ENCODE assay signal across 8 cellular contexts in the genomic region with DNA sequence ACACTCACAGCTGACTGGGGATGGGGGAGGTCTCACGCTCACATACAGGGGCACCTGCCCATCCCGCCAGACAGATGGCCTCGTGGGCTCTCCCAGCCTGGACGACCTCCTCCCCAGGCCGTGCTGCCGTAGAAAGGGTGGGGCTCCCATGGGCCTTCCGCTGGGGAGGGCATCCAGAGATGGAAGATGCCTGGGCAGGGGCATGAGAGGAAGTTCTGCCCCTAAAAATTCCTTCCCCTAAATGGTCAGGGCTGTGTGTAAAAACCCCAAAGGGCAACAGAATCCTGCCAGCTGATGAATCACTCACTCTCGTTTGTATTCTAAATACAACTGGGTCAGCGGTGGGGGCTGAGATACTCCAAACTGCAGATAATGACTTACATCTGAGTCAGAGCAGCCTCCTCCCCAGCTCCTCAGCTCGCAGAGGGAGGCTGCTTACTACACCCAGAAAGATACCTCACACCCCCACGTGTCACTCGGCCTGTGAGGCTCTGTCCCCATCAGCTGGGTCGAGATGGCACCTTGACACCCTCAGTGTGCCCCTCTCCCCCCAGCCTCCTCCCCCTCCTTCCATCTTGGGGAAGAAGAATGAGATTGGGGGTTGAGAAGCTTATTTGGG. TPM values are rescaled to one million over a fixed set of nuclear protein-coding genes. Genes with fewer than 3 reads are reported as not detected.
A peak's percentile ranks its signal among the peaks of the same experiment; 100 is the strongest.
DNase-seq lines count a peak whose midpoint lies in the region; ATAC-seq and TF ChIP-seq lines count a peak whose summit lies in the region.

No MANE protein-coding gene starts in this region.

- DNase-seq in SIG-M5 (lab: John Stamatoyannopoulos, UW) (peak; percentile 2), head of caudate nucleus (peak; percentile 39 to 97 (median 76)), sigmoid colon (peak; percentile 94), cerebellar nuclear complex (lab: John Stamatoyannopoulos, UW) (no peak), ecto neural progenitor cell (ENCODE audit: low spot score) (no peak)
- DNase-seq in activated naive CD4-positive, alpha-beta T cell treated with anti-CD3 and anti-CD28 coated beads, Interleukin-2, amount 50 U/mL, for 16 hours = peak; percentile 79

- TF ChIP-seq EP300 in sigmoid colon (IDR thresholded peaks at IDR 0.05) = peak in 1 of 4 donors; percentile 69

- H3K27me3 ChIP-seq in sigmoid colon = no peaks in the 10 kb centered on the region

- ATAC-seq in GM19025 (IDR thresholded peaks at IDR 0.05; ENCODE audit: low read depth, unreplicated experiment) = peak; percentile 54
- no peak for ATAC-seq in GM21528 (IDR thresholded peaks at IDR 0.05; ENCODE audit: low FRiP score, unreplicated experiment)

- TF ChIP-seq POLR2A in sigmoid colon (IDR thresholded peaks at IDR 0.05) = no peak

- H3K4me3 ChIP-seq in sigmoid colon = peak overlapping the region in 3 of 4 donors; percentile 1 to 20 (median 9)

- peak overlapping the region; percentile 90 to 98 (median 96) for H3K27ac ChIP-seq in sigmoid colon

- no peak for TF ChIP-seq CTCF in sigmoid colon (IDR thresholded peaks at IDR 0.05)

- H3K36me3 ChIP-seq in sigmoid colon = peaks cover 0 to 26% (median 17%) of the 10 kb centered on the region in 4 donors

- peaks cover 0 to 100% (median 100%) of the 10 kb centered on the region in 4 donors for H3K4me1 ChIP-seq in sigmoid colon

- no peaks in the 10 kb centered on the region for H3K9me3 ChIP-seq in sigmoid colon

- intact Hi-C loops in head of caudate nucleus (cut with DNase I) (no loop called here), sigmoid colon (cut with DNase I) (no loop called here)

- 49 to 58% methylated on average over 13 of the region's 13 CpGs for WGBS in sigmoid colon, 2 donors

RNA-seq across cellular contexts. Expression of gene WDR1, which starts 10.1 kb away (rescaled TPM):
- 100 to 1,000 TPM; 171 to 267 (median 238) TPM for total RNA-seq in sigmoid colon
- polyA plus RNA-seq in sigmoid colon = 100 to 1,000 TPM; 200 to 267 (median 247) TPM

Comparison
In these comparisons a context has a peak if more than half of its experiments do, and no peak if none do; other contexts are left out.
1. DNase-seq: peak in SIG-M5 (single experiment), activated naive CD4-positive, alpha-beta T cell treated with anti-CD3 and anti-CD28 coated beads, Interleukin-2, amount 50 U/mL, for 16 hours (single experiment), head of caudate nucleus (42 of 42) and sigmoid colon (single experiment); none in cerebellar nuclear complex (0 of 2) and ecto neural progenitor cell (single experiment).